Comparison of ENCODE assay signal across 16 cellular contexts in the genomic region with DNA sequence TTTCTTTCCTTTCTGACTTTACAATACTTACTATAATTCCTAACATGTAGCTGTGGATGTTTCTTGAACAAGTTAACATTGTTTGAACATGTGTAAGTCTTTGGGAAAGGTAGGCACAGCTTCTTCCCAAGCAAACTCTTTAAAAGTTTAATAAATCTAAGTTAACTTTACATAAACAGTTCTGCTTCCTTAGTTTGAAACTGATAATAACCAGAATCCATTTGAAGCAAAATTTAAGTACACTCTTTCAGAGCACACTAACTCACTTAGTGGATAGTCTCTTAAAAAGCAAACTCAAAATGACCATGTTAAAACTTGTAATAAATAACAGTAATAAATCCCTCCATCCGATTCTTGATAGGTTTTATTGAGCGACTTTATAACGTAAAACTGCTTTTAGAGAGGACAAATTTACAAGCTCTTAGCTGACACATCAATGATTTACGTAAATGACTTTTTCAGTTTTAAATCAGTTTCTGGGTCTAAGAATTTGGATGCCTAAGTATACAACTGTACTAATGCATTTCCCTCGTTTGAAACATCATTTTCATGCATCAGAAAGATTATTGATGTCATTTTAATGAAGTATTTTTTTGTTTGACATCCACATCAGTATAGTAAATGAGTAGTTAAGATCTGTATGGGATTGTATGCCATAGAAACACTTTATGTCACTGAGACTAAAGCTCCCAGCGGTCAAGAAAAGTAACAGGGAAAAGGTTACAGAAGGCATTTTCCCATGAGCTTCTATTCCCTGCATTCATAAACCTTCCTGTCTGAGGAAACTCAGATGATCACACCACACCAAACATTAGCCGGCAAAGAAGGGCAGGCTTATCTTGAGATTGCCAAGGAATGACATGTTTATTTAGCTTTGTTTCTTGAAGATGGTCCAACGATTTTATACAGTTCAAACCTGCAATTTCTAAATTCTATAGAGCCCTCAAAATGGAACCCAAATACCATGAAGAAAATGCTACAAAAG.
A peak's percentile ranks its signal among the peaks of the same experiment; 100 is the strongest.
DNase-seq lines count a peak whose midpoint lies in the region; ATAC-seq, FAIRE-seq and TF ChIP-seq lines count a peak whose summit lies in the region.
"Had no signal": no experiment of that assay in that cellular context is flagged by ENCODE, and none has a peak within 500 bp of the region (broad histone marks: within the 10 kb centered on the region; RNA-seq: fewer than 3 reads in every experiment).

No MANE protein-coding gene starts in this region.

- no peaks in the 10 kb centered on the region for H3K36me3 ChIP-seq in GM23248 (ENCODE audit: low read depth)
- no peaks in the 10 kb centered on the region for H3K36me3 ChIP-seq in ascending aorta
- H3K36me3 ChIP-seq in small intestine (ENCODE audit: control insufficient read depth in 2 of 2, insufficient read depth in 2 of 2, low read length in 2 of 2): no peaks in the 10 kb centered on the region
- H3K36me3 ChIP-seq: Peyer's patch had no signal

- FAIRE-seq in small intestine (lab: Jason Lieb, UNC): no peak
- FAIRE-seq: K562 had no signal

- no peak overlapping the region for H3K9ac ChIP-seq in GM23248

- no peaks in the 10 kb centered on the region for H4K20me1 ChIP-seq in GM23248 (ENCODE audit: insufficient read depth)

- POLR2A ChIA-PET in CD4-positive, alpha-beta T cell (lab: Charles Lee): no interaction called here

- TF ChIP-seq CTCF in ascending aorta (IDR thresholded peaks at IDR 0.05): no peak
- no peak for TF ChIP-seq CTCF in CD4-positive, alpha-beta T cell (IDR thresholded peaks at IDR 0.05)

- no peak overlapping the region for H3K27ac ChIP-seq in GM23248
- H3K27ac ChIP-seq in ascending aorta: peak overlapping the region; percentile 62 to 76
- peak overlapping the region; percentile 45 for H3K27ac ChIP-seq in right cardiac atrium (ENCODE audit: low read length)
- H3K27ac ChIP-seq in small intestine (ENCODE audit: low read depth in 1 of 2, low read length in 1 of 2): no peak overlapping the region
- H3K27ac ChIP-seq in CD4-positive, alpha-beta T cell (ENCODE audit: low read depth, low read length): no peak overlapping the region

- DNase-seq in GM23248 (no peak), ascending aorta (ENCODE audit: low spot score in 2 of 2) (no peak), right cardiac atrium (no peak), sciatic nerve (ENCODE audit: low spot score) (no peak), small intestine (no peak), kidney glomerular epithelial cell (lab: John Stamatoyannopoulos, UW) (no peak)
- no peak for DNase-seq in CD4-positive, alpha-beta T cell
- DNase-seq: activated naive CD8-positive, alpha-beta T cell treated with anti-CD3 and anti-CD28 coated beads, Interleukin-2, amount 10 ng/mL, durations not matched to agents 7 days and 5 days; erythroblast; H7; NCI-H526 treated with DMSO at 0.1 percent for 48 hours; stimulated activated naive CD8-positive, alpha-beta T cell treated with anti-CD3 and anti-CD28 coated beads, Interleukin-15, Interleukin-2, amounts not matched to agents 100 U/mL and 50 U/mL, for 24 hours had no signal

- H3K9me2 ChIP-seq in GM23248 (ENCODE audit: insufficient read depth): no peaks in the 10 kb centered on the region

- H3K79me2 ChIP-seq in GM23248 (ENCODE audit: insufficient read depth): no peaks in the 10 kb centered on the region

- H3K27ac Mint-ChIP-seq in activated T-helper 17 cell treated with anti-CD3 and anti-CD28 coated beads, Interleukin-2, amount 50 U/mL, for 72 hours: no peak overlapping the region
- H3K27ac Mint-ChIP-seq in CD4-positive, alpha-beta T cell: no peak overlapping the region
- H3K27ac Mint-ChIP-seq: activated naive CD8-positive, alpha-beta T cell treated with anti-CD3 and anti-CD28 coated beads, Interleukin-2, amount 10 ng/mL, durations not matched to agents 7 days and 5 days; T-helper 1 cell treated with Interleukin-12 subunit alpha and Interleukin-12 subunit beta and Interleukin-4 antibody, amounts not matched to agents 30 μg/mL and 1 μg/mL, for 36 hours had no signal

- H3K27me3 ChIP-seq in GM23248 (replicated peaks; ENCODE audit: insufficient read depth): no peaks in the 10 kb centered on the region
- no peaks in the 10 kb centered on the region for H3K27me3 ChIP-seq in ascending aorta
- H3K27me3 ChIP-seq in right cardiac atrium (ENCODE audit: control insufficient read depth, insufficient read depth): no peaks in the 10 kb centered on the region
- H3K27me3 ChIP-seq in small intestine (ENCODE audit: control insufficient read depth in 2 of 2, insufficient read depth in 2 of 2, low read length in 2 of 2): no peaks in the 10 kb centered on the region
- no peaks in the 10 kb centered on the region for H3K27me3 ChIP-seq in CD4-positive, alpha-beta T cell (ENCODE audit: control insufficient read depth, insufficient read depth, low read length)
- H3K27me3 ChIP-seq: Peyer's patch had no signal

- H3K4me3 Mint-ChIP-seq in activated T-helper 17 cell treated with anti-CD3 and anti-CD28 coated beads, Interleukin-2, amount 50 U/mL, for 72 hours: no peak overlapping the region
- no peak overlapping the region for H3K4me3 Mint-ChIP-seq in CD4-positive, alpha-beta T cell
- H3K4me3 Mint-ChIP-seq: activated naive CD8-positive, alpha-beta T cell treated with anti-CD3 and anti-CD28 coated beads, Interleukin-2, amount 10 ng/mL, durations not matched to agents 7 days and 5 days; T-helper 1 cell treated with Interleukin-12 subunit alpha and Interleukin-12 subunit beta and Interleukin-4 antibody, amounts not matched to agents 30 μg/mL and 1 μg/mL, for 36 hours had no signal

- in situ Hi-C loops in GM23248 (cut with MboI): no loop called here

- peak; percentile 52 to 88 for ATAC-seq in right cardiac atrium
- ATAC-seq in sciatic nerve: peak; percentile 32
- ATAC-seq in activated T-helper 17 cell treated with anti-CD3 and anti-CD28 coated beads, Interleukin-2, amount 50 U/mL, for 72 hours (replicated peaks): no peak
- no peak for ATAC-seq in CD4-positive, alpha-beta T cell (ENCODE audit: poor library complexity)
- ATAC-seq: K562; stimulated activated naive CD8-positive, alpha-beta T cell treated with anti-CD3 and anti-CD28 coated beads, Interleukin-15, Interleukin-2, amounts not matched to agents 100 U/mL and 50 U/mL, for 24 hours had no signal

- intact Hi-C loops in ascending aorta (cut with DNase I): no loop called here
- intact Hi-C loops in right cardiac atrium (cut with DNase I): no loop called here
- intact Hi-C loops in sciatic nerve (cut with DNase I): no loop called here
- intact Hi-C loops in CD4-positive, alpha-beta T cell (cut with DNase I, micrococcal nuclease): no loop called here

- H3F3A ChIP-seq in GM23248 (ENCODE audit: insufficient read depth): no peaks in the 10 kb centered on the region

- H2AFZ ChIP-seq in GM23248: peak overlapping the region; percentile 57

- CTCF ChIA-PET in CD4-positive, alpha-beta T cell (lab: Charles Lee): no interaction called here

- H3K4me1 ChIP-seq in GM23248 (ENCODE audit: insufficient read depth) (peaks cover 4% of the 10 kb centered on the region; the same call in 1 of the 2 replicates), ascending aorta (peaks cover 0 to 2% of the 10 kb centered on the region in 2 donors), right cardiac atrium (ENCODE audit: control insufficient read depth, insufficient read depth, low read length) (peaks cover 1% of the 10 kb centered on the region), small intestine (ENCODE audit: control insufficient read depth in 2 of 2, insufficient read depth in 1 of 2, low read depth in 1 of 2, low read length in 1 of 2) (no peaks in the 10 kb centered on the region)
- H3K4me1 ChIP-seq: Peyer's patch had no signal

- 77 to 79% methylated on average over 8 of the region's 8 CpGs for WGBS in GM23248 (ENCODE audit: low coverage in 1 of 2, low lambda C conversion rate in 2 of 2, missing lambda C conversion rate in 2 of 2), 2 experiments
- 62% methylated on average over 8 of the region's 8 CpGs for WGBS in right cardiac atrium
- 51 to 57% (median 52%) methylated on average over 8 of the region's 8 CpGs for WGBS in small intestine, 3 donors

- H3K9me3 ChIP-seq in GM23248 (ENCODE audit: low read depth) (no peaks in the 10 kb centered on the region), ascending aorta (no peaks in the 10 kb centered on the region), right cardiac atrium (ENCODE audit: control insufficient read depth, low read length) (no peaks in the 10 kb centered on the region), small intestine (ENCODE audit: control insufficient read depth, low read depth) (no peaks in the 10 kb centered on the region)
- no peaks in the 10 kb centered on the region for H3K9me3 ChIP-seq in CD4-positive, alpha-beta T cell (ENCODE audit: control insufficient read depth, low read length)
- H3K9me3 ChIP-seq: Peyer's patch had no signal

- no peak overlapping the region for H3K4me2 ChIP-seq in GM23248 (ENCODE audit: unreplicated experiment)

- H3K4me1 Mint-ChIP-seq in activated T-helper 17 cell treated with anti-CD3 and anti-CD28 coated beads, Interleukin-2, amount 50 U/mL, for 72 hours: no peaks in the 10 kb centered on the region
- H3K4me1 Mint-ChIP-seq in CD4-positive, alpha-beta T cell (ENCODE audit: low read depth): no peaks in the 10 kb centered on the region
- H3K4me1 Mint-ChIP-seq: activated naive CD8-positive, alpha-beta T cell treated with anti-CD3 and anti-CD28 coated beads, Interleukin-2, amount 10 ng/mL, durations not matched to agents 7 days and 5 days had no signal

- no peaks in the 10 kb centered on the region for H3K9me3 Mint-ChIP-seq in activated T-helper 17 cell treated with anti-CD3 and anti-CD28 coated beads, Interleukin-2, amount 50 U/mL, for 72 hours
- H3K9me3 Mint-ChIP-seq in CD4-positive, alpha-beta T cell: peaks cover 3% of the 10 kb centered on the region
- H3K9me3 Mint-ChIP-seq: activated naive CD8-positive, alpha-beta T cell treated with anti-CD3 and anti-CD28 coated beads, Interleukin-2, amount 10 ng/mL, durations not matched to agents 7 days and 5 days; T-helper 1 cell treated with Interleukin-12 subunit alpha and Interleukin-12 subunit beta and Interleukin-4 antibody, amounts not matched to agents 30 μg/mL and 1 μg/mL, for 36 hours had no signal

- H3K27me3 Mint-ChIP-seq in activated T-helper 17 cell treated with anti-CD3 and anti-CD28 coated beads, Interleukin-2, amount 50 U/mL, for 72 hours: no peaks in the 10 kb centered on the region
- H3K27me3 Mint-ChIP-seq in CD4-positive, alpha-beta T cell: no peaks in the 10 kb centered on the region
- H3K27me3 Mint-ChIP-seq: activated naive CD8-positive, alpha-beta T cell treated with anti-CD3 and anti-CD28 coated beads, Interleukin-2, amount 10 ng/mL, durations not matched to agents 7 days and 5 days had no signal

- H3K36me3 Mint-ChIP-seq in activated T-helper 17 cell treated with anti-CD3 and anti-CD28 coated beads, Interleukin-2, amount 50 U/mL, for 72 hours (ENCODE audit: low read depth): no peaks in the 10 kb centered on the region
- H3K36me3 Mint-ChIP-seq in CD4-positive, alpha-beta T cell (ENCODE audit: low read depth): no peaks in the 10 kb centered on the region
- H3K36me3 Mint-ChIP-seq: activated naive CD8-positive, alpha-beta T cell treated with anti-CD3 and anti-CD28 coated beads, Interleukin-2, amount 10 ng/mL, durations not matched to agents 7 days and 5 days had no signal

- H3K4me3 ChIP-seq in GM23248: no peak overlapping the region
- peak overlapping the region; percentile 27 to 53 for H3K4me3 ChIP-seq in ascending aorta
- H3K4me3 ChIP-seq in right cardiac atrium (ENCODE audit: low read length): no peak overlapping the region
- H3K4me3 ChIP-seq in small intestine (ENCODE audit: low read depth in 1 of 2, low read length in 2 of 2): no peak overlapping the region
- H3K4me3 ChIP-seq: K562, Peyer's patch had no signal

Comparison
In these comparisons a context has a peak if more than half of its experiments do, and no peak if none do; other contexts are left out.
1. H3K27ac ChIP-seq: peak in ascending aorta (2 of 2) and right cardiac atrium (single experiment); none in GM23248 (single experiment), small intestine (0 of 2) and CD4-positive, alpha-beta T cell (single experiment).
2. H3K4me3 ChIP-seq: peak in ascending aorta (2 of 2); none in GM23248 (single experiment), right cardiac atrium (single experiment) and small intestine (0 of 2).
3. ATAC-seq: peak in right cardiac atrium (2 of 2) and sciatic nerve (single experiment); none in activated T-helper 17 cell treated with anti-CD3 and anti-CD28 coated beads, Interleukin-2, amount 50 U/mL, for 72 hours (single experiment) and CD4-positive, alpha-beta T cell (single experiment).